In genomic region chr11:19756675-19757475, GRCh38 we compare ENCODE assay signal across 1 cellular context.
TF ChIP-seq lines count a peak whose summit lies in the region.

No MANE protein-coding gene starts in this region.

TF ChIP-seq in IMR-90, 13 proteins besides CTCF, POLR2A, EP300 and RAD21 (continued from another document):
- no peak for TF ChIP-seq ELK1 (IDR thresholded peaks at IDR 0.05; ENCODE audit: borderline replicate concordance, low read depth, low read length)
- TF ChIP-seq CHD1 (IDR thresholded peaks at IDR 0.05; ENCODE audit: low read depth, low read length): no peak
- no peak for TF ChIP-seq RFX5 (IDR thresholded peaks at IDR 0.05; ENCODE audit: low read depth, low read length)
